In genomic region chr3:142952272-142953193, GRCh38 we compare ENCODE assay signal across 1 cellular context.
TF ChIP-seq lines count a peak whose summit lies in the region.

No MANE protein-coding gene starts in this region.

TF ChIP-seq in HepG2, 621 proteins besides CTCF, POLR2A, EP300 and RAD21 (continued from another document and continues in another):
- TF ChIP-seq ZNF639 (CRISPR knock-in tag; conservative IDR thresholded peaks at IDR 0.05) (no peak), MAX (IDR thresholded peaks at IDR 0.05) (no peak), AHDC1 (CRISPR knock-in tag; IDR thresholded peaks at IDR 0.05; ENCODE audit: borderline replicate concordance) (no peak), JUN (CRISPR knock-in tag; IDR thresholded peaks at IDR 0.05) (no peak), ZNF432 (CRISPR knock-in tag; IDR thresholded peaks at IDR 0.05; ENCODE audit: borderline replicate concordance) (no peak), DNMT3B (CRISPR knock-in tag; conservative IDR thresholded peaks at IDR 0.05) (no peak), NRL (CRISPR knock-in tag; IDR thresholded peaks at IDR 0.05; ENCODE audit: borderline replicate concordance) (no peak), ZNF710 (CRISPR knock-in tag; IDR thresholded peaks at IDR 0.05; ENCODE audit: borderline replicate concordance) (no peak), SUZ12 (IDR thresholded peaks at IDR 0.05; ENCODE audit: low read depth, low read length) (no peak), KAT7 (CRISPR knock-in tag; IDR thresholded peaks at IDR 0.05; ENCODE audit: borderline replicate concordance) (no peak), ZNF567 (CRISPR knock-in tag; IDR thresholded peaks at IDR 0.05; ENCODE audit: borderline replicate concordance) (no peak), NR2F1 (CRISPR knock-in tag; IDR thresholded peaks at IDR 0.05) (no peak), ZNF891 (CRISPR knock-in tag; IDR thresholded peaks at IDR 0.05) (0 out of 2 replicates have a peak, but pooled peaks have one; percentile 43), HES4 (CRISPR knock-in tag; IDR thresholded peaks at IDR 0.05; ENCODE audit: borderline replicate concordance) (no peak), KDM1A (CRISPR knock-in tag; IDR thresholded peaks at IDR 0.05) (no peak), ZNF556 (CRISPR knock-in tag; IDR thresholded peaks at IDR 0.05; ENCODE audit: borderline replicate concordance) (0 out of 2 replicates have a peak, but pooled peaks have one; percentile 60), TEAD3 (CRISPR knock-in tag; optimal IDR thresholded peaks at IDR 0.05; ENCODE audit: borderline replicate concordance) (no peak), ZNF747 (CRISPR knock-in tag; IDR thresholded peaks at IDR 0.05; ENCODE audit: borderline replicate concordance) (no peak), REL (CRISPR knock-in tag; conservative IDR thresholded peaks at IDR 0.05) (no peak), HOXA3 (CRISPR knock-in tag; IDR thresholded peaks at IDR 0.05) (0 out of 2 replicates have a peak, but pooled peaks have one; percentile 25), ZFP36L1 (CRISPR knock-in tag; IDR thresholded peaks at IDR 0.05) (no peak), HIVEP1 (CRISPR knock-in tag; IDR thresholded peaks at IDR 0.05) (no peak), GATA4 (IDR thresholded peaks at IDR 0.05; ENCODE audit: borderline replicate concordance, low read depth) (no peak), RNF2 (conservative IDR thresholded peaks at IDR 0.05; ENCODE audit: low read depth) (no peak), ATF5 (CRISPR knock-in tag; IDR thresholded peaks at IDR 0.05; ENCODE audit: low read depth) (no peak), TP53 (CRISPR knock-in tag; conservative IDR thresholded peaks at IDR 0.05) (peak; percentile 82; the same call in 1 of the 2 replicates), GMEB2 (CRISPR knock-in tag; IDR thresholded peaks at IDR 0.05; ENCODE audit: low read depth) (no peak), ZBTB38 (CRISPR knock-in tag; IDR thresholded peaks at IDR 0.05) (no peak), PBX3 (CRISPR knock-in tag; IDR thresholded peaks at IDR 0.05; ENCODE audit: borderline replicate concordance) (no peak), ZBTB34 (CRISPR knock-in tag; IDR thresholded peaks at IDR 0.05) (no peak), SIN3B (IDR thresholded peaks at IDR 0.05; ENCODE audit: low read length) (no peak), ONECUT2 (CRISPR knock-in tag; IDR thresholded peaks at IDR 0.05) (peak; percentile 6; the same call in 1 of the 2 replicates), NPAS2 (CRISPR knock-in tag; IDR thresholded peaks at IDR 0.05; ENCODE audit: borderline replicate concordance) (no peak), MATR3 (CRISPR knock-in tag; IDR thresholded peaks at IDR 0.05) (no peak), EZH2 (conservative IDR thresholded peaks at IDR 0.05; ENCODE audit: low read depth, low read length) (no peak), ZNF292 (CRISPR knock-in tag; IDR thresholded peaks at IDR 0.05; ENCODE audit: borderline replicate concordance, low read depth) (peak; percentile 47; the same call in 1 of the 2 replicates), ZNF841 (CRISPR knock-in tag; IDR thresholded peaks at IDR 0.05; ENCODE audit: borderline replicate concordance) (no peak), ZNF496 (CRISPR knock-in tag; IDR thresholded peaks at IDR 0.05; ENCODE audit: insufficient replicate concordance) (no peak), ZNF780A (CRISPR knock-in tag; IDR thresholded peaks at IDR 0.05) (no peak), ZNF878 (CRISPR knock-in tag; IDR thresholded peaks at IDR 0.05) (no peak), HDAC2 (CRISPR knock-in tag; IDR thresholded peaks at IDR 0.05) (no peak), ISL2 (CRISPR knock-in tag; IDR thresholded peaks at IDR 0.05) (0 out of 2 replicates have a peak, but pooled peaks have one; percentile 13), KLF16 (CRISPR knock-in tag; IDR thresholded peaks at IDR 0.05) (no peak), TBX2 (CRISPR knock-in tag; IDR thresholded peaks at IDR 0.05; ENCODE audit: borderline replicate concordance) (no peak), FOXO1 (CRISPR knock-in tag; IDR thresholded peaks at IDR 0.05) (no peak), RORA (CRISPR knock-in tag; IDR thresholded peaks at IDR 0.05) (no peak), DBP (CRISPR knock-in tag; IDR thresholded peaks at IDR 0.05; ENCODE audit: not compliant biosample characterization) (no peak), IRF2 (CRISPR knock-in tag; IDR thresholded peaks at IDR 0.05) (no peak), NR1H2 (CRISPR knock-in tag; IDR thresholded peaks at IDR 0.05; ENCODE audit: borderline replicate concordance, low read depth) (no peak), ZHX1 (CRISPR knock-in tag; IDR thresholded peaks at IDR 0.05; ENCODE audit: low read depth) (no peak), DDIT3 (CRISPR knock-in tag; IDR thresholded peaks at IDR 0.05) (no peak), SMC3 (IDR thresholded peaks at IDR 0.05; ENCODE audit: low read length) (no peak), CENPX (CRISPR knock-in tag; IDR thresholded peaks at IDR 0.05) (no peak)
